ENCODE assay signal across 1 cellular context in the genomic region with DNA sequence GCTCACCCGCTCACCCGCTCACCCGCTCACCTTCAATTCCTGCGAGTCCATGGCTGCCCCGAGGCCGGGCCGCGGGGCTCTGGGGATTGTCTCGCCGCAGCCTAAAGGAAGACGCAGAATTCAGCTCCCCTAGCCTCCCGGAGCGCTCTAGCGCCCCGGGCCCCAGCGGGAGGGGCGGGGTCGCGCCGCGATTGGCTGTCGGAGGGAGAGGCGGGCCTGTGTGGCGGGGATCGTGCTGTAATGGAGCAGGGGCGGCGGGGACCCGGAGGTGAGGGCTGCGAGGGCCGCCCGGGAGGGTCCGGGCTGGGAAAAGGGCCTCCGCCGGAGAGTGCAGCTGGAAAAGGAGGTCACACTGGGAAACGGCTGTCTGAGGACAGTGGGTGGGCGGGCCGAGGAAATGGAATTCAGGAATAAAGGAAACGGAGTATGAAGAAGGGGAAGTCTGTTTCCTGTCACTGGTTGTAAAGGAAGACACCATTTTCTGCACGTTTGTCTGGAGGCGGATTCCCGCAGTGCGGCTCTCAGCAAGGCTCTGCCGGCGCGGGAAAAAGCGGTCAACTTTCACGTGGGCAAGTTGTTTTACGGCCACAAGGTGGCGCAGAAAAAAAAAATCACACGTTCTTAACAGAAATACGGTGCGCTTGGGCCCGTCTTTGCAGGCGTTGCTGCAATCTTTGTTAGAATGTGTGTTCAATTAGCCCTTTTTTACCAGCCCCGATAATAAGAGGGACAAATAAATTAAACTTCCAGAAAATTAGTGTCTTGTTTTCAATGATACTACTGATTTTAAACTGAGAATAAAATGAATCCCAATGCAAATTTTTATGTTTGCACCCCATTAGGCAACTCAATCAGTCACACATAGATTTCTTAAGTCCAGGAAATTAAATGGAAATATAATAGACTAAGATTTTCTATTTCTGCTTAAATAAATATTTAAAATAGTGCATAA.
TF ChIP-seq lines count a peak whose summit lies in the region.

A gene (minus strand): TSS at position 122 of the 952 bp plus-strand sequence. CDS start 71 bp downstream, at position 51.

TF ChIP-seq in K562, 482 proteins besides CTCF, POLR2A, EP300 and RAD21 (continued from another document and continues in another):
- TF ChIP-seq, protein P1, sequence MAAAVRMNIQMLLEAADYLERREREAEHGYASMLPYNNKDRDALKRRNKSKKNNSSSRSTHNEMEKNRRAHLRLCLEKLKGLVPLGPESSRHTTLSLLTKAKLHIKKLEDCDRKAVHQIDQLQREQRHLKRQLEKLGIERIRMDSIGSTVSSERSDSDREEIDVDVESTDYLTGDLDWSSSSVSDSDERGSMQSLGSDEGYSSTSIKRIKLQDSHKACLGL (CRISPR knock-in tag; IDR thresholded peaks at IDR 0.05; ENCODE audit: borderline replicate concordance, poor library complexity, severe bottlenecking) = no peak
- 0 out of 2 replicates have a peak, but pooled peaks have one; percentile 60 for TF ChIP-seq ZZZ3 (IDR thresholded peaks at IDR 0.05)
- TF ChIP-seq MAFG (tag; conservative IDR thresholded peaks at IDR 0.05) = no peak
- TF ChIP-seq PYGO2 (tag; IDR thresholded peaks at IDR 0.05) = no peak
- TF ChIP-seq, protein P2, sequence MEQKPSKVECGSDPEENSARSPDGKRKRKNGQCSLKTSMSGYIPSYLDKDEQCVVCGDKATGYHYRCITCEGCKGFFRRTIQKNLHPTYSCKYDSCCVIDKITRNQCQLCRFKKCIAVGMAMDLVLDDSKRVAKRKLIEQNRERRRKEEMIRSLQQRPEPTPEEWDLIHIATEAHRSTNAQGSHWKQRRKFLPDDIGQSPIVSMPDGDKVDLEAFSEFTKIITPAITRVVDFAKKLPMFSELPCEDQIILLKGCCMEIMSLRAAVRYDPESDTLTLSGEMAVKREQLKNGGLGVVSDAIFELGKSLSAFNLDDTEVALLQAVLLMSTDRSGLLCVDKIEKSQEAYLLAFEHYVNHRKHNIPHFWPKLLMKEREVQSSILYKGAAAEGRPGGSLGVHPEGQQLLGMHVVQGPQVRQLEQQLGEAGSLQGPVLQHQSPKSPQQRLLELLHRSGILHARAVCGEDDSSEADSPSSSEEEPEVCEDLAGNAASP (IDR thresholded peaks at IDR 0.05) = no peak
- TF ChIP-seq, protein P3, sequence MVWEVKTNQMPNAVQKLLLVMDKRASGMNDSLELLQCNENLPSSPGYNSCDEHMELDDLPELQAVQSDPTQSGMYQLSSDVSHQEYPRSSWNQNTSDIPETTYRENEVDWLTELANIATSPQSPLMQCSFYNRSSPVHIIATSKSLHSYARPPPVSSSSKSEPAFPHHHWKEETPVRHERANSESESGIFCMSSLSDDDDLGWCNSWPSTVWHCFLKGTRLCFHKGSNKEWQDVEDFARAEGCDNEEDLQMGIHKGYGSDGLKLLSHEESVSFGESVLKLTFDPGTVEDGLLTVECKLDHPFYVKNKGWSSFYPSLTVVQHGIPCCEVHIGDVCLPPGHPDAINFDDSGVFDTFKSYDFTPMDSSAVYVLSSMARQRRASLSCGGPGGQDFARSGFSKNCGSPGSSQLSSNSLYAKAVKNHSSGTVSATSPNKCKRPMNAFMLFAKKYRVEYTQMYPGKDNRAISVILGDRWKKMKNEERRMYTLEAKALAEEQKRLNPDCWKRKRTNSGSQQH (CRISPR knock-in tag; IDR thresholded peaks at IDR 0.05) = peak; percentile 82; the same call in 1 of the 2 replicates
- peak; percentile 64 for TF ChIP-seq ETV1 (tag; conservative IDR thresholded peaks at IDR 0.05; ENCODE audit: low read depth)
- TF ChIP-seq HCFC1 (IDR thresholded peaks at IDR 0.05; ENCODE audit: low read depth, low read length) = peak; percentile 49
- TF ChIP-seq RFX1 (IDR thresholded peaks at IDR 0.05) = no peak
- no peak; the same call in 1 of the 2 replicates for TF ChIP-seq SMARCA5 (IDR thresholded peaks at IDR 0.05)
- peak; percentile 93 for TF ChIP-seq EP400 (IDR thresholded peaks at IDR 0.05)
- TF ChIP-seq MAFF (IDR thresholded peaks at IDR 0.05; ENCODE audit: low read length) = no peak
- no peak for TF ChIP-seq RBM14 (IDR thresholded peaks at IDR 0.05; ENCODE audit: borderline replicate concordance, insufficient read depth, low read depth, low read length)
- TF ChIP-seq FOXK2 (conservative IDR thresholded peaks at IDR 0.05 in 1 of 2, IDR thresholded peaks at IDR 0.05 in 1 of 2; ENCODE audit: low read depth in 2 of 2) = peak; percentile 64 to 68; a peak in 1 of 4 replicates
- peak in 1 of 2 experiments; percentile 98; a peak in 2 of 3 replicates for TF ChIP-seq CBX3 (IDR thresholded peaks at IDR 0.05; ENCODE audit: borderline replicate concordance in 1 of 2, low read length in 2 of 2)
- peak; percentile 60; the same call in 1 of the 2 replicates for TF ChIP-seq ZNF24 (IDR thresholded peaks at IDR 0.05)
- no peak for TF ChIP-seq KDM2B (CRISPR knock-in tag; IDR thresholded peaks at IDR 0.05)
- 0 out of 2 replicates have a peak, but pooled peaks have one; percentile 23 for TF ChIP-seq PHB2 (IDR thresholded peaks at IDR 0.05; ENCODE audit: low read depth)
- TF ChIP-seq ZNF41 (CRISPR knock-in tag; conservative IDR thresholded peaks at IDR 0.05) = no peak
- no peak for TF ChIP-seq SRSF1 (IDR thresholded peaks at IDR 0.05; ENCODE audit: low read depth, low read length)
- TF ChIP-seq, protein P4, sequence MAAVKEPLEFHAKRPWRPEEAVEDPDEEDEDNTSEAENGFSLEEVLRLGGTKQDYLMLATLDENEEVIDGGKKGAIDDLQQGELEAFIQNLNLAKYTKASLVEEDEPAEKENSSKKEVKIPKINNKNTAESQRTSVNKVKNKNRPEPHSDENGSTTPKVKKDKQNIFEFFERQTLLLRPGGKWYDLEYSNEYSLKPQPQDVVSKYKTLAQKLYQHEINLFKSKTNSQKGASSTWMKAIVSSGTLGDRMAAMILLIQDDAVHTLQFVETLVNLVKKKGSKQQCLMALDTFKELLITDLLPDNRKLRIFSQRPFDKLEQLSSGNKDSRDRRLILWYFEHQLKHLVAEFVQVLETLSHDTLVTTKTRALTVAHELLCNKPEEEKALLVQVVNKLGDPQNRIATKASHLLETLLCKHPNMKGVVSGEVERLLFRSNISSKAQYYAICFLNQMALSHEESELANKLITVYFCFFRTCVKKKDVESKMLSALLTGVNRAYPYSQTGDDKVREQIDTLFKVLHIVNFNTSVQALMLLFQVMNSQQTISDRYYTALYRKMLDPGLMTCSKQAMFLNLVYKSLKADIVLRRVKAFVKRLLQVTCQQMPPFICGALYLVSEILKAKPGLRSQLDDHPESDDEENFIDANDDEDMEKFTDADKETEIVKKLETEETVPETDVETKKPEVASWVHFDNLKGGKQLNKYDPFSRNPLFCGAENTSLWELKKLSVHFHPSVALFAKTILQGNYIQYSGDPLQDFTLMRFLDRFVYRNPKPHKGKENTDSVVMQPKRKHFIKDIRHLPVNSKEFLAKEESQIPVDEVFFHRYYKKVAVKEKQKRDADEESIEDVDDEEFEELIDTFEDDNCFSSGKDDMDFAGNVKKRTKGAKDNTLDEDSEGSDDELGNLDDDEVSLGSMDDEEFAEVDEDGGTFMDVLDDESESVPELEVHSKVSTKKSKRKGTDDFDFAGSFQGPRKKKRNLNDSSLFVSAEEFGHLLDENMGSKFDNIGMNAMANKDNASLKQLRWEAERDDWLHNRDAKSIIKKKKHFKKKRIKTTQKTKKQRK (IDR thresholded peaks at IDR 0.05; ENCODE audit: borderline replicate concordance, low read depth, low read length) = no peak
- TF ChIP-seq, protein P5, sequence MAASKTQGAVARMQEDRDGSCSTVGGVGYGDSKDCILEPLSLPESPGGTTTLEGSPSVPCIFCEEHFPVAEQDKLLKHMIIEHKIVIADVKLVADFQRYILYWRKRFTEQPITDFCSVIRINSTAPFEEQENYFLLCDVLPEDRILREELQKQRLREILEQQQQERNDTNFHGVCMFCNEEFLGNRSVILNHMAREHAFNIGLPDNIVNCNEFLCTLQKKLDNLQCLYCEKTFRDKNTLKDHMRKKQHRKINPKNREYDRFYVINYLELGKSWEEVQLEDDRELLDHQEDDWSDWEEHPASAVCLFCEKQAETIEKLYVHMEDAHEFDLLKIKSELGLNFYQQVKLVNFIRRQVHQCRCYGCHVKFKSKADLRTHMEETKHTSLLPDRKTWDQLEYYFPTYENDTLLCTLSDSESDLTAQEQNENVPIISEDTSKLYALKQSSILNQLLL (CRISPR knock-in tag; IDR thresholded peaks at IDR 0.05; ENCODE audit: borderline replicate concordance) = no peak
- TF ChIP-seq DNMT1 (IDR thresholded peaks at IDR 0.05) = no peak
- no peak for TF ChIP-seq SRSF7 (optimal IDR thresholded peaks at IDR 0.05; ENCODE audit: low read depth, low read length)
- no peak for TF ChIP-seq SMAD3 (CRISPR knock-in tag; conservative IDR thresholded peaks at IDR 0.05)
- TF ChIP-seq, protein P6, sequence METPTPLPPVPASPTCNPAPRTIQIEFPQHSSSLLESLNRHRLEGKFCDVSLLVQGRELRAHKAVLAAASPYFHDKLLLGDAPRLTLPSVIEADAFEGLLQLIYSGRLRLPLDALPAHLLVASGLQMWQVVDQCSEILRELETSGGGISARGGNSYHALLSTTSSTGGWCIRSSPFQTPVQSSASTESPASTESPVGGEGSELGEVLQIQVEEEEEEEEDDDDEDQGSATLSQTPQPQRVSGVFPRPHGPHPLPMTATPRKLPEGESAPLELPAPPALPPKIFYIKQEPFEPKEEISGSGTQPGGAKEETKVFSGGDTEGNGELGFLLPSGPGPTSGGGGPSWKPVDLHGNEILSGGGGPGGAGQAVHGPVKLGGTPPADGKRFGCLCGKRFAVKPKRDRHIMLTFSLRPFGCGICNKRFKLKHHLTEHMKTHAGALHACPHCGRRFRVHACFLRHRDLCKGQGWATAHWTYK (CRISPR knock-in tag; IDR thresholded peaks at IDR 0.05) = no peak
- TF ChIP-seq RCOR1 (IDR thresholded peaks at IDR 0.05; ENCODE audit: borderline replicate concordance in 1 of 2, low read depth in 2 of 2, low read length in 2 of 2) = no peak; a peak in 1 of 4 replicates
- TF ChIP-seq, protein P7, sequence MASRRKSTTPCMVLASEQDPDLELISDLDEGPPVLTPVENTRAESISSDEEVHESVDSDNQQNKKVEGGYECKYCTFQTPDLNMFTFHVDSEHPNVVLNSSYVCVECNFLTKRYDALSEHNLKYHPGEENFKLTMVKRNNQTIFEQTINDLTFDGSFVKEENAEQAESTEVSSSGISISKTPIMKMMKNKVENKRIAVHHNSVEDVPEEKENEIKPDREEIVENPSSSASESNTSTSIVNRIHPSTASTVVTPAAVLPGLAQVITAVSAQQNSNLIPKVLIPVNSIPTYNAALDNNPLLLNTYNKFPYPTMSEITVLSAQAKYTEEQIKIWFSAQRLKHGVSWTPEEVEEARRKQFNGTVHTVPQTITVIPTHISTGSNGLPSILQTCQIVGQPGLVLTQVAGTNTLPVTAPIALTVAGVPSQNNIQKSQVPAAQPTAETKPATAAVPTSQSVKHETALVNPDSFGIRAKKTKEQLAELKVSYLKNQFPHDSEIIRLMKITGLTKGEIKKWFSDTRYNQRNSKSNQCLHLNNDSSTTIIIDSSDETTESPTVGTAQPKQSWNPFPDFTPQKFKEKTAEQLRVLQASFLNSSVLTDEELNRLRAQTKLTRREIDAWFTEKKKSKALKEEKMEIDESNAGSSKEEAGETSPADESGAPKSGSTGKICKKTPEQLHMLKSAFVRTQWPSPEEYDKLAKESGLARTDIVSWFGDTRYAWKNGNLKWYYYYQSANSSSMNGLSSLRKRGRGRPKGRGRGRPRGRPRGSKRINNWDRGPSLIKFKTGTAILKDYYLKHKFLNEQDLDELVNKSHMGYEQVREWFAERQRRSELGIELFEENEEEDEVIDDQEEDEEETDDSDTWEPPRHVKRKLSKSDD (conservative IDR thresholded peaks at IDR 0.05; ENCODE audit: low read length) = no peak
- peak; percentile 98 for TF ChIP-seq ZFX (CRISPR knock-in tag; IDR thresholded peaks at IDR 0.05)
- peak; percentile 76 for TF ChIP-seq ZNF431 (CRISPR knock-in tag; IDR thresholded peaks at IDR 0.05)
- TF ChIP-seq, protein P8, sequence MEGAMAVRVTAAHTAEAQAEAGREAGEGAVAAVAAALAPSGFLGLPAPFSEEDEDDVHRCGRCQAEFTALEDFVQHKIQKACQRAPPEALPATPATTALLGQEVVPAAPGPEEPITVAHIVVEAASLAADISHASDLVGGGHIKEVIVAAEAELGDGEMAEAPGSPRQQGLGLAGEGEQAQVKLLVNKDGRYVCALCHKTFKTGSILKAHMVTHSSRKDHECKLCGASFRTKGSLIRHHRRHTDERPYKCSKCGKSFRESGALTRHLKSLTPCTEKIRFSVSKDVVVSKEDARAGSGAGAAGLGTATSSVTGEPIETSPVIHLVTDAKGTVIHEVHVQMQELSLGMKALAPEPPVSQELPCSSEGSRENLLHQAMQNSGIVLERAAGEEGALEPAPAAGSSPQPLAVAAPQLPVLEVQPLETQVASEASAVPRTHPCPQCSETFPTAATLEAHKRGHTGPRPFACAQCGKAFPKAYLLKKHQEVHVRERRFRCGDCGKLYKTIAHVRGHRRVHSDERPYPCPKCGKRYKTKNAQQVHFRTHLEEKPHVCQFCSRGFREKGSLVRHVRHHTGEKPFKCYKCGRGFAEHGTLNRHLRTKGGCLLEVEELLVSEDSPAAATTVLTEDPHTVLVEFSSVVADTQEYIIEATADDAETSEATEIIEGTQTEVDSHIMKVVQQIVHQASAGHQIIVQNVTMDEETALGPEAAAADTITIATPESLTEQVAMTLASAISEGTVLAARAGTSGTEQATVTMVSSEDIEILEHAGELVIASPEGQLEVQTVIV (CRISPR knock-in tag; IDR thresholded peaks at IDR 0.05; ENCODE audit: borderline replicate concordance) = no peak; the same call in 1 of the 2 replicates
- peak; percentile 82 for TF ChIP-seq TAF9B (IDR thresholded peaks at IDR 0.05; ENCODE audit: partially characterized antibody)
- TF ChIP-seq ESRRA (IDR thresholded peaks at IDR 0.05; ENCODE audit: borderline replicate concordance, low read depth) = 0 out of 2 replicates have a peak, but pooled peaks have one; percentile 44
- TF ChIP-seq, protein P9, sequence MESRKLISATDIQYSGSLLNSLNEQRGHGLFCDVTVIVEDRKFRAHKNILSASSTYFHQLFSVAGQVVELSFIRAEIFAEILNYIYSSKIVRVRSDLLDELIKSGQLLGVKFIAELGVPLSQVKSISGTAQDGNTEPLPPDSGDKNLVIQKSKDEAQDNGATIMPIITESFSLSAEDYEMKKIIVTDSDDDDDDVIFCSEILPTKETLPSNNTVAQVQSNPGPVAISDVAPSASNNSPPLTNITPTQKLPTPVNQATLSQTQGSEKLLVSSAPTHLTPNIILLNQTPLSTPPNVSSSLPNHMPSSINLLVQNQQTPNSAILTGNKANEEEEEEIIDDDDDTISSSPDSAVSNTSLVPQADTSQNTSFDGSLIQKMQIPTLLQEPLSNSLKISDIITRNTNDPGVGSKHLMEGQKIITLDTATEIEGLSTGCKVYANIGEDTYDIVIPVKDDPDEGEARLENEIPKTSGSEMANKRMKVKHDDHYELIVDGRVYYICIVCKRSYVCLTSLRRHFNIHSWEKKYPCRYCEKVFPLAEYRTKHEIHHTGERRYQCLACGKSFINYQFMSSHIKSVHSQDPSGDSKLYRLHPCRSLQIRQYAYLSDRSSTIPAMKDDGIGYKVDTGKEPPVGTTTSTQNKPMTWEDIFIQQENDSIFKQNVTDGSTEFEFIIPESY (CRISPR knock-in tag; IDR thresholded peaks at IDR 0.05) = peak; percentile 71; the same call in 1 of the 2 replicates
- TF ChIP-seq HNRNPH1 (optimal IDR thresholded peaks at IDR 0.05; ENCODE audit: low read depth, low read length) = no peak
- peak; percentile 81 for TF ChIP-seq ZBTB7A (IDR thresholded peaks at IDR 0.05; ENCODE audit: borderline replicate concordance, control insufficient read depth, low read depth, low read length)
- peak; percentile 100 for TF ChIP-seq LARP7 (IDR thresholded peaks at IDR 0.05)
- peak; percentile 66; the same call in 1 of the 2 replicates for TF ChIP-seq FOXP1 (CRISPR knock-in tag; IDR thresholded peaks at IDR 0.05)
- TF ChIP-seq ASH1L (IDR thresholded peaks at IDR 0.05; ENCODE audit: borderline replicate concordance, low read depth, partially characterized antibody) = peak; percentile 44
- TF ChIP-seq ETV5 (CRISPR knock-in tag; IDR thresholded peaks at IDR 0.05; ENCODE audit: low read depth) = 0 out of 2 replicates have a peak, but pooled peaks have one; percentile 53
